ENCODE assay signal across 8 cellular contexts in genomic region chr4:186726440-186727148, GRCh38. TPM values are rescaled to one million over a fixed set of nuclear protein-coding genes. Genes with fewer than 3 reads are reported as not detected.
A peak's percentile ranks its signal among the peaks of the same experiment; 100 is the strongest.
DNase-seq lines count a peak whose midpoint lies in the region; ATAC-seq and TF ChIP-seq lines count a peak whose summit lies in the region.

No MANE protein-coding gene starts in this region.

- H3K4me3 ChIP-seq in MG63, result peak overlapping the region; percentile 69

- peak; percentile 91 for DNase-seq in EH (ENCODE audit: low read depth)
- DNase-seq in MG63, result peak; percentile 63
- DNase-seq in left ventricle myocardium superior, result peak; percentile 84
- DNase-seq in progenitor cell of endocrine pancreas (ENCODE audit: low spot score, unreplicated experiment), result peak; percentile 87
- DNase-seq in effector CD8-positive, alpha-beta T cell (lab: John Stamatoyannopoulos, UW), result no peak

- H3K27ac ChIP-seq in adipose tissue (ENCODE audit: low read depth, low read length), result peak overlapping the region; percentile 51

- no peaks in the 10 kb centered on the region for H3K9me3 Mint-ChIP-seq in progenitor cell of endocrine pancreas (ENCODE audit: low read depth)

- WGBS in adipose tissue, 3 donors, result 0 to 1% (median 1%) methylated on average over 55 to 80 of the region's 80 CpGs

- peaks cover 2% of the 10 kb centered on the region for H3K36me3 Mint-ChIP-seq in progenitor cell of endocrine pancreas (ENCODE audit: insufficient read depth)

- no peaks in the 10 kb centered on the region for H3K27me3 ChIP-seq in MG63

- peaks cover 24% of the 10 kb centered on the region for H3K4me1 Mint-ChIP-seq in progenitor cell of endocrine pancreas (ENCODE audit: low read depth)

- H3K9me3 ChIP-seq in MG63, result no peaks in the 10 kb centered on the region

- H3K27me3 Mint-ChIP-seq in progenitor cell of endocrine pancreas, result peaks cover 16% of the 10 kb centered on the region

- peak overlapping the region; percentile 96 for H3K4me3 Mint-ChIP-seq in progenitor cell of endocrine pancreas (ENCODE audit: low read depth)

- H3K27ac Mint-ChIP-seq in progenitor cell of endocrine pancreas, result peak overlapping the region; percentile 98

- H3K36me3 ChIP-seq in MG63, result no peaks in the 10 kb centered on the region

- intact Hi-C loops in left ventricle myocardium superior (cut with micrococcal nuclease), result no loop called here

- peak; percentile 40 for TF ChIP-seq CTCF in progenitor cell of endocrine pancreas (IDR thresholded peaks at IDR 0.05; ENCODE audit: unreplicated experiment)

- ATAC-seq in left ventricle myocardium superior (peak; percentile 63), GM18517 (IDR thresholded peaks at IDR 0.05; ENCODE audit: unreplicated experiment) (no peak), GM21786 (IDR thresholded peaks at IDR 0.05; ENCODE audit: unreplicated experiment) (no peak)

RNA-seq across cellular contexts. Expression of gene FAT1, which starts 2.9 kb away (rescaled TPM):
- total RNA-seq in MG63 (2014; rRNA removed; shearing (Covaris generic); ENCODE audit: low replicate concordance), result 6.4 and 10.6 TPM in 2 replicates
- polyA plus RNA-seq in adipose tissue, result 10 to 100 TPM in 2 of 3 donors, 1 to 10 TPM in 1; 4.5 to 39.9 (median 21.8) TPM
- 61.8 TPM for total RNA-seq in left ventricle myocardium superior
- 263 and 264 TPM in 2 replicates for total RNA-seq in progenitor cell of endocrine pancreas
